22 cellular contexts compared by ENCODE assay signal in the genomic region with DNA sequence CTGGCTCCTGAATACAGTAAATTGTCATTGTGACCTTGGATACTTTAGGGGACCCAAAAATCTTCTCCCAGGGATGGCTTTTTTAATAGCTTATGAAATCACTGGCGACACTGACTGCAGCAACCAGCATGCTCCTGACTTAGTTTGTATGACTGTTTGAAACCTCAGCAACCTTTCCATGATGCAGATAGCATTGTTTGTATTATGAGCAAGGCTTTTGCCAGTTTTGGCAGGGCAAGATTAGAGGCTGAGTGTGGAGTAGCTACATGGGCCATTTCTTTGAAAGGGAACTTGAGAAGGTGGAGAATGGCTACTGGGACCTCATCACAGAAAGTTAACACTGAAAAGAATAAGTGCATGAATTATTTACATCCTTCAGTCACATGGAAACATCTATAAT.
"Had no signal": no experiment of that assay in that cellular context is flagged by ENCODE, and none has a peak within 500 bp of the region (broad histone marks: within the 10 kb centered on the region; RNA-seq: fewer than 3 reads in every experiment).

No MANE protein-coding gene starts in this region.

- DNase-seq: activated CD4-positive, alpha-beta memory T cell treated with anti-CD3 and anti-CD28 coated beads, Interleukin-2, amount 10 ng/mL, durations not matched to agents 7 days and 5 days; activated CD4-positive, alpha-beta T cell treated with anti-CD3 and anti-CD28 coated beads for 1 hour; activated CD4-positive, alpha-beta T cell treated with anti-CD3 and anti-CD28 coated beads, Interleukin-2, amount 10 ng/mL, durations not matched to agents 7 days and 5 days; activated CD8-positive, alpha-beta memory T cell treated with anti-CD3 and anti-CD28 coated beads, Interleukin-2, amount 50 U/mL, for 48 hours; activated gamma-delta T cell treated with Interleukin-2 at 50 U/mL for 16 hours; activated naive CD4-positive, alpha-beta T cell treated with anti-CD3 and anti-CD28 coated beads, Interleukin-2, amount 50 U/mL, for 16 hours; activated T-cell treated with anti-CD3 and anti-CD28 coated beads, Interleukin-2, amount 50 U/mL, for 24 hours; central memory CD4-positive, alpha-beta T cell; endodermal cell; immature natural killer cell; naive thymus-derived CD8-positive, alpha-beta T cell; nucleus accumbens; right cardiac atrium; spleen; stimulated activated naive CD4-positive, alpha-beta T cell; T-helper 2 cell; trophoblast cell had no signal

- H3K9me3 ChIP-seq: gastroesophageal sphincter, spleen, thoracic aorta had no signal

- H3K4me1 ChIP-seq: gastroesophageal sphincter had no signal

- H3K4me3 ChIP-seq: gastroesophageal sphincter, hepatocyte, spleen, thoracic aorta had no signal

- H3K27ac ChIP-seq: gastroesophageal sphincter, hepatocyte, spleen, thoracic aorta had no signal

- H3K4me2 ChIP-seq: hepatocyte had no signal

- H3K79me2 ChIP-seq: hepatocyte had no signal

- ATAC-seq: esophagus mucosa; gastroesophageal sphincter; naive thymus-derived CD8-positive, alpha-beta T cell; right cardiac atrium; WTC11 had no signal

- H3K27me3 ChIP-seq: gastroesophageal sphincter, hepatocyte had no signal

- H2AFZ ChIP-seq: hepatocyte had no signal

- H3K36me3 ChIP-seq: gastroesophageal sphincter, thoracic aorta had no signal
